18 cellular contexts compared by ENCODE assay signal in genomic region chr2:98761909-98762308, GRCh38. TPM values are rescaled to one million over a fixed set of nuclear protein-coding genes. Genes with fewer than 3 reads are reported as not detected.
DNase-seq lines count a peak whose midpoint lies in the region; ATAC-seq and TF ChIP-seq lines count a peak whose summit lies in the region.
"Had no signal": no experiment of that assay in that cellular context is flagged by ENCODE, and none has a peak within 500 bp of the region (broad histone marks: within the 10 kb centered on the region; RNA-seq: fewer than 3 reads in every experiment).

No MANE protein-coding gene starts in this region.

- no peak for DNase-seq in activated CD4-positive, alpha-beta memory T cell treated with anti-CD3 and anti-CD28 coated beads for 36 hours
- DNase-seq in activated CD4-positive, alpha-beta memory T cell treated with anti-CD3 and anti-CD28 coated beads, Interleukin-2, amount 10 ng/mL, durations not matched to agents 7 days and 5 days: no peak
- no peak for DNase-seq in CD8-positive, alpha-beta T cell
- DNase-seq in naive thymus-derived CD4-positive, alpha-beta T cell: no peak
- DNase-seq in NCI-H1694 treated with DMSO at 0.1 percent for 48 hours (lab: John Stamatoyannopoulos, UW): no peak
- DNase-seq: adrenal gland, GOT3, IMR-90, MG63, NCI-H1417 treated with DMSO at 0.1 percent for 48 hours, NCI-H510A treated with DMSO at 0.1 percent for 48 hours had no signal

- H3K9me3 ChIP-seq in CD8-positive, alpha-beta T cell (ENCODE audit: low read length): no peaks in the 10 kb centered on the region
- H3K9me3 ChIP-seq in naive thymus-derived CD4-positive, alpha-beta T cell (ENCODE audit: control insufficient read depth in 2 of 3, low read length in 3 of 3): no peaks in the 10 kb centered on the region
- H3K9me3 ChIP-seq: adrenal gland, MG63 had no signal

- no peak overlapping the region for H3K27ac ChIP-seq in CD8-positive, alpha-beta T cell (ENCODE audit: low read depth, low read length)
- H3K27ac ChIP-seq in naive thymus-derived CD4-positive, alpha-beta T cell (ENCODE audit: low read depth, low read length): peak overlapping the region; percentile 63
- H3K27ac ChIP-seq: RWPE1 had no signal

- no peaks in the 10 kb centered on the region for H3K9me3 Mint-ChIP-seq in activated CD4-positive, alpha-beta memory T cell treated with anti-CD3 and anti-CD28 coated beads for 36 hours
- no peaks in the 10 kb centered on the region for H3K9me3 Mint-ChIP-seq in activated CD4-positive, alpha-beta memory T cell treated with anti-CD3 and anti-CD28 coated beads, Interleukin-2, amount 10 ng/mL, durations not matched to agents 7 days and 5 days
- no peaks in the 10 kb centered on the region for H3K9me3 Mint-ChIP-seq in CD8-positive, alpha-beta T cell
- H3K9me3 Mint-ChIP-seq in activated naive CD8-positive, alpha-beta T cell (ENCODE audit: low read depth): no peaks in the 10 kb centered on the region
- H3K9me3 Mint-ChIP-seq in naive thymus-derived CD4-positive, alpha-beta T cell: peaks cover 0 to 4% (median 0%) of the 10 kb centered on the region in 11 donors

- peaks cover 60% of the 10 kb centered on the region for H3K4me1 ChIP-seq in CD8-positive, alpha-beta T cell (ENCODE audit: insufficient read depth, low read length)
- H3K4me1 ChIP-seq in naive thymus-derived CD4-positive, alpha-beta T cell (ENCODE audit: control insufficient read depth in 2 of 2, insufficient read depth in 2 of 2, low read length in 2 of 2): peaks cover 45 to 63% of the 10 kb centered on the region in 2 donors

- peak overlapping the region; percentile 82 for H3K27ac Mint-ChIP-seq in activated CD4-positive, alpha-beta memory T cell treated with anti-CD3 and anti-CD28 coated beads for 36 hours
- no peak overlapping the region for H3K27ac Mint-ChIP-seq in activated CD4-positive, alpha-beta memory T cell treated with anti-CD3 and anti-CD28 coated beads, Interleukin-2, amount 10 ng/mL, durations not matched to agents 7 days and 5 days
- peak overlapping the region; percentile 91 for H3K27ac Mint-ChIP-seq in CD8-positive, alpha-beta T cell
- H3K27ac Mint-ChIP-seq in activated naive CD8-positive, alpha-beta T cell: peak overlapping the region; percentile 80
- H3K27ac Mint-ChIP-seq in naive thymus-derived CD4-positive, alpha-beta T cell: peak overlapping the region; percentile 86 to 99 (median 93)

- H3K4me3 Mint-ChIP-seq in activated CD4-positive, alpha-beta memory T cell treated with anti-CD3 and anti-CD28 coated beads for 36 hours: no peak overlapping the region
- H3K4me3 Mint-ChIP-seq in activated CD4-positive, alpha-beta memory T cell treated with anti-CD3 and anti-CD28 coated beads, Interleukin-2, amount 10 ng/mL, durations not matched to agents 7 days and 5 days: no peak overlapping the region
- H3K4me3 Mint-ChIP-seq in CD8-positive, alpha-beta T cell: no peak overlapping the region
- peak overlapping the region; percentile 22 for H3K4me3 Mint-ChIP-seq in activated naive CD8-positive, alpha-beta T cell
- peak overlapping the region in 8 of 10 donors; percentile 35 to 98 (median 70) for H3K4me3 Mint-ChIP-seq in naive thymus-derived CD4-positive, alpha-beta T cell

- H3K27me3 ChIP-seq in CD8-positive, alpha-beta T cell (ENCODE audit: insufficient read depth, low read length): no peaks in the 10 kb centered on the region
- H3K27me3 ChIP-seq in naive thymus-derived CD4-positive, alpha-beta T cell (ENCODE audit: control insufficient read depth in 2 of 2, insufficient read depth in 2 of 2, low read length in 2 of 2): no peaks in the 10 kb centered on the region
- H3K27me3 ChIP-seq: adrenal gland, MG63 had no signal

- no peak for TF ChIP-seq CTCF in CD8-positive, alpha-beta T cell (IDR thresholded peaks at IDR 0.05)

- no peaks in the 10 kb centered on the region for H3K36me3 Mint-ChIP-seq in activated CD4-positive, alpha-beta memory T cell treated with anti-CD3 and anti-CD28 coated beads for 36 hours
- H3K36me3 Mint-ChIP-seq in activated CD4-positive, alpha-beta memory T cell treated with anti-CD3 and anti-CD28 coated beads, Interleukin-2, amount 10 ng/mL, durations not matched to agents 7 days and 5 days (ENCODE audit: low read depth): peaks cover 21% of the 10 kb centered on the region
- H3K36me3 Mint-ChIP-seq in CD8-positive, alpha-beta T cell: peaks cover 9% of the 10 kb centered on the region
- H3K36me3 Mint-ChIP-seq in activated naive CD8-positive, alpha-beta T cell: no peaks in the 10 kb centered on the region
- H3K36me3 Mint-ChIP-seq in naive thymus-derived CD4-positive, alpha-beta T cell: peaks cover 0 to 23% (median 3%) of the 10 kb centered on the region in 5 donors

- peaks cover 69% of the 10 kb centered on the region for H3K4me1 Mint-ChIP-seq in activated CD4-positive, alpha-beta memory T cell treated with anti-CD3 and anti-CD28 coated beads for 36 hours (ENCODE audit: low read depth)
- peaks cover 83% of the 10 kb centered on the region for H3K4me1 Mint-ChIP-seq in activated CD4-positive, alpha-beta memory T cell treated with anti-CD3 and anti-CD28 coated beads, Interleukin-2, amount 10 ng/mL, durations not matched to agents 7 days and 5 days
- peaks cover 70% of the 10 kb centered on the region for H3K4me1 Mint-ChIP-seq in CD8-positive, alpha-beta T cell (ENCODE audit: low read depth)
- peaks cover 72% of the 10 kb centered on the region for H3K4me1 Mint-ChIP-seq in activated naive CD8-positive, alpha-beta T cell (ENCODE audit: low read depth)
- H3K4me1 Mint-ChIP-seq in naive thymus-derived CD4-positive, alpha-beta T cell: peaks cover 57 to 82% (median 74%) of the 10 kb centered on the region in 7 donors

- ATAC-seq in CD8-positive, alpha-beta T cell: no peak
- no peak for ATAC-seq in naive thymus-derived CD4-positive, alpha-beta T cell
- ATAC-seq in HG02763 (IDR thresholded peaks at IDR 0.05; ENCODE audit: unreplicated experiment) (no peak), HG03159 (IDR thresholded peaks at IDR 0.05; ENCODE audit: unreplicated experiment) (no peak)
- ATAC-seq: esophagus mucosa, SK-N-SH treated with all-trans-retinoic acid at 6 μM for 48 hours had no signal

- CTCF ChIA-PET in activated CD4-positive, alpha-beta memory T cell treated with anti-CD3 and anti-CD28 coated beads for 36 hours (lab: Charles Lee): interaction anchor here (1.1 kb wide), 1 partner anchor 9 kb away, joined by 3 read pairs; no protein-coding TSS in a partner anchor
- CTCF ChIA-PET in activated CD4-positive, alpha-beta memory T cell treated with anti-CD3 and anti-CD28 coated beads, Interleukin-2, amount 10 ng/mL, durations not matched to agents 7 days and 5 days (lab: Charles Lee): interaction anchor here (1.0 to 1.8 kb wide), 2 partner anchors 10 to 112 kb away, joined by 4 to 6 read pairs; no protein-coding TSS in a partner anchor
- CTCF ChIA-PET in CD8-positive, alpha-beta T cell (lab: Charles Lee): interaction anchor here (1.0 kb wide), 1 partner anchor 115 kb away, joined by 3 read pairs; no protein-coding TSS in a partner anchor
- CTCF ChIA-PET in naive thymus-derived CD4-positive, alpha-beta T cell (lab: Charles Lee): interaction anchor here (0.8 kb wide), 1 partner anchor 24 kb away, joined by 3 read pairs; no protein-coding TSS in a partner anchor

- intact Hi-C loops in activated CD4-positive, alpha-beta memory T cell treated with anti-CD3 and anti-CD28 coated beads for 36 hours (cut with micrococcal nuclease): loop anchor here (1.0 kb wide), 2 partner anchors 9 to 28 kb away; no protein-coding TSS in a partner anchor
- intact Hi-C loops in CD8-positive, alpha-beta T cell (cut with DNase I, micrococcal nuclease): no loop called here
- intact Hi-C loops in naive thymus-derived CD4-positive, alpha-beta T cell (cut with micrococcal nuclease): loop anchor here in 1 of 2 donors (1.0 to 10.0 kb wide), 2 partner anchors 26 to 393 kb away; partner anchors contain the start of genes LIPT1 and TSGA10

- H3K36me3 ChIP-seq in CD8-positive, alpha-beta T cell (ENCODE audit: insufficient read depth, low read length): no peaks in the 10 kb centered on the region
- H3K36me3 ChIP-seq in naive thymus-derived CD4-positive, alpha-beta T cell (ENCODE audit: control insufficient read depth in 2 of 3, insufficient read depth in 3 of 3, low read length in 3 of 3): no peaks in the 10 kb centered on the region
- H3K36me3 ChIP-seq: adrenal gland, MG63 had no signal

- no peak overlapping the region for H3K4me3 ChIP-seq in CD8-positive, alpha-beta T cell (ENCODE audit: low read depth, low read length)
- no peak overlapping the region for H3K4me3 ChIP-seq in naive thymus-derived CD4-positive, alpha-beta T cell (ENCODE audit: low read length)
- H3K4me3 ChIP-seq: adrenal gland, lung, MG63 had no signal

- POLR2A ChIA-PET in activated CD4-positive, alpha-beta memory T cell treated with anti-CD3 and anti-CD28 coated beads for 36 hours (lab: Charles Lee): interaction anchor here (1.0 kb wide), 3 partner anchors 9 to 70 kb away, joined by 3 to 4 read pairs (median 3); partner anchors contain the start of gene MGAT4A
- POLR2A ChIA-PET in activated CD4-positive, alpha-beta memory T cell treated with anti-CD3 and anti-CD28 coated beads, Interleukin-2, amount 10 ng/mL, durations not matched to agents 7 days and 5 days (lab: Charles Lee): interaction anchor here (0.8 to 6.1 kb wide), 3 partner anchors 9 to 61 kb away, joined by 3 to 77 read pairs (median 48); partner anchors contain the start of gene MGAT4A
- POLR2A ChIA-PET in CD8-positive, alpha-beta T cell (lab: Charles Lee): interaction anchor here (0.8 to 6.1 kb wide), 5 partner anchors 8 to 30 kb away, joined by 3 to 52 read pairs (median 3); partner anchors contain the start of gene MGAT4A
- POLR2A ChIA-PET in naive thymus-derived CD4-positive, alpha-beta T cell (lab: Charles Lee): interaction anchor here (1.0 to 7.6 kb wide), 3 partner anchors 9 to 112 kb away, joined by 3 to 310 read pairs (median 23); partner anchors contain the start of gene MGAT4A

- no peaks in the 10 kb centered on the region for H3K27me3 Mint-ChIP-seq in activated CD4-positive, alpha-beta memory T cell treated with anti-CD3 and anti-CD28 coated beads for 36 hours
- H3K27me3 Mint-ChIP-seq in activated CD4-positive, alpha-beta memory T cell treated with anti-CD3 and anti-CD28 coated beads, Interleukin-2, amount 10 ng/mL, durations not matched to agents 7 days and 5 days: no peaks in the 10 kb centered on the region
- H3K27me3 Mint-ChIP-seq in CD8-positive, alpha-beta T cell (ENCODE audit: low read depth): no peaks in the 10 kb centered on the region
- no peaks in the 10 kb centered on the region for H3K27me3 Mint-ChIP-seq in activated naive CD8-positive, alpha-beta T cell
- H3K27me3 Mint-ChIP-seq in naive thymus-derived CD4-positive, alpha-beta T cell: no peaks in the 10 kb centered on the region

RNA-seq across cellular contexts. Expression of gene MGAT4A, which starts 31.0 kb away (rescaled TPM):
- total RNA-seq in activated CD4-positive, alpha-beta memory T cell treated with anti-CD3 and anti-CD28 coated beads for 36 hours: 10 to 100 TPM; 71.9 to 76.7 TPM
- 10 to 100 TPM; 69.8 to 80.6 TPM for total RNA-seq in activated CD4-positive, alpha-beta memory T cell treated with anti-CD3 and anti-CD28 coated beads, Interleukin-2, amount 10 ng/mL, durations not matched to agents 7 days and 5 days
- total RNA-seq in CD8-positive, alpha-beta T cell: 100 to 1,000 TPM; 226 to 229 TPM
- 100 to 1,000 TPM; 125 to 308 (median 240) TPM for total RNA-seq in naive thymus-derived CD4-positive, alpha-beta T cell
- 100 to 1,000 TPM; 262 to 349 TPM for polyA plus RNA-seq in naive thymus-derived CD4-positive, alpha-beta T cell
- polyA plus RNA-seq: IMR-90 had no signal

Comparison
In these comparisons a context has a peak if more than half of its experiments do, and no peak if none do; other contexts are left out.
1. H3K4me3 Mint-ChIP-seq: peak in activated naive CD8-positive, alpha-beta T cell (single experiment) and naive thymus-derived CD4-positive, alpha-beta T cell (8 of 10); none in activated CD4-positive, alpha-beta memory T cell treated with anti-CD3 and anti-CD28 coated beads for 36 hours (single experiment), activated CD4-positive, alpha-beta memory T cell treated with anti-CD3 and anti-CD28 coated beads, Interleukin-2, amount 10 ng/mL, durations not matched to agents 7 days and 5 days (single experiment) and CD8-positive, alpha-beta T cell (single experiment).